1 cellular context compared by ENCODE assay signal in genomic region chr12:62635630-62636029, GRCh38.
TF ChIP-seq lines count a peak whose summit lies in the region.

No MANE protein-coding gene starts in this region.

TF ChIP-seq in HepG2, 621 proteins besides CTCF, POLR2A, EP300 and RAD21 (continued from another document):
- TF ChIP-seq DMTF1 (CRISPR knock-in tag; IDR thresholded peaks at IDR 0.05) (no peak), NCOA2 (CRISPR knock-in tag; IDR thresholded peaks at IDR 0.05) (0 out of 2 replicates have a peak, but pooled peaks have one; percentile 17), ZNF644 (CRISPR knock-in tag; IDR thresholded peaks at IDR 0.05; ENCODE audit: low read depth) (peak; percentile 60; the same call in 1 of the 2 replicates), MTF1 (CRISPR knock-in tag; IDR thresholded peaks at IDR 0.05) (no peak), ZNF124 (CRISPR knock-in tag; IDR thresholded peaks at IDR 0.05) (no peak), ZNF776 (CRISPR knock-in tag; IDR thresholded peaks at IDR 0.05) (no peak), ARID5B (CRISPR knock-in tag; IDR thresholded peaks at IDR 0.05) (peak; percentile 37; the same call in 1 of the 2 replicates), PREB (CRISPR knock-in tag; IDR thresholded peaks at IDR 0.05) (no peak), ONECUT2 (CRISPR knock-in tag; IDR thresholded peaks at IDR 0.05) (0 out of 2 replicates have a peak, but pooled peaks have one; percentile 15), SOX13 (IDR thresholded peaks at IDR 0.05) (no peak), SOX13 (CRISPR knock-in tag; conservative IDR thresholded peaks at IDR 0.05 in 1 of 2, IDR thresholded peaks at IDR 0.05 in 1 of 2) (peak in 1 of 2 experiments; percentile 65; a peak in 1 of 4 replicates), ZGPAT (CRISPR knock-in tag; IDR thresholded peaks at IDR 0.05) (peak; percentile 46; the same call in 1 of the 2 replicates), HNF4A (CRISPR knock-in tag; IDR thresholded peaks at IDR 0.05) (peak; percentile 49), MIXL1 (CRISPR knock-in tag; IDR thresholded peaks at IDR 0.05) (peak; percentile 36; the same call in 1 of the 2 replicates), ZNF335 (CRISPR knock-in tag; IDR thresholded peaks at IDR 0.05) (no peak), JUND (CRISPR knock-in tag; IDR thresholded peaks at IDR 0.05) (no peak), KAT8 (CRISPR knock-in tag; IDR thresholded peaks at IDR 0.05) (0 out of 2 replicates have a peak, but pooled peaks have one; percentile 20), SP140L (CRISPR knock-in tag; IDR thresholded peaks at IDR 0.05; ENCODE audit: borderline replicate concordance) (no peak), ZNF230 (CRISPR knock-in tag; IDR thresholded peaks at IDR 0.05) (no peak), ZNF331 (CRISPR knock-in tag; IDR thresholded peaks at IDR 0.05) (0 out of 2 replicates have a peak, but pooled peaks have one; percentile 30), TARDBP (CRISPR knock-in tag; IDR thresholded peaks at IDR 0.05) (0 out of 2 replicates have a peak, but pooled peaks have one; percentile 22), ZNF510 (CRISPR knock-in tag; IDR thresholded peaks at IDR 0.05; ENCODE audit: low read depth) (no peak), EHMT2 (IDR thresholded peaks at IDR 0.05; ENCODE audit: borderline replicate concordance, low read depth, low read length) (peak; percentile 71; the same call in 1 of the 2 replicates), FOXP4 (CRISPR knock-in tag; IDR thresholded peaks at IDR 0.05) (0 out of 2 replicates have a peak, but pooled peaks have one; percentile 23), SOX6 (IDR thresholded peaks at IDR 0.05) (no peak), SOX6 (CRISPR knock-in tag; IDR thresholded peaks at IDR 0.05) (peak; percentile 33; the same call in 1 of the 2 replicates), SOX5 (CRISPR knock-in tag; IDR thresholded peaks at IDR 0.05; ENCODE audit: borderline replicate concordance) (peak; percentile 43; the same call in 1 of the 2 replicates), FOXA3 (CRISPR knock-in tag; IDR thresholded peaks at IDR 0.05) (peak; percentile 26; the same call in 1 of the 2 replicates), ZNF883 (CRISPR knock-in tag; IDR thresholded peaks at IDR 0.05; ENCODE audit: not compliant biosample characterization) (no peak), ZEB1 (IDR thresholded peaks at IDR 0.05; ENCODE audit: insufficient replicate concordance, low read depth) (no peak), TBX2 (CRISPR knock-in tag; IDR thresholded peaks at IDR 0.05; ENCODE audit: borderline replicate concordance) (no peak), E2F5 (CRISPR knock-in tag; conservative IDR thresholded peaks at IDR 0.05) (no peak), MTF2 (CRISPR knock-in tag; IDR thresholded peaks at IDR 0.05; ENCODE audit: borderline replicate concordance) (no peak), NCOR1 (IDR thresholded peaks at IDR 0.05; ENCODE audit: borderline replicate concordance, low read length) (peak; percentile 48; the same call in 1 of the 2 replicates), PHF21A (CRISPR knock-in tag; IDR thresholded peaks at IDR 0.05) (no peak), NFATC3 (CRISPR knock-in tag; IDR thresholded peaks at IDR 0.05) (no peak)
TF ChIP-seq in HepG2: peak in this region for 20.
